In the genomic region with DNA sequence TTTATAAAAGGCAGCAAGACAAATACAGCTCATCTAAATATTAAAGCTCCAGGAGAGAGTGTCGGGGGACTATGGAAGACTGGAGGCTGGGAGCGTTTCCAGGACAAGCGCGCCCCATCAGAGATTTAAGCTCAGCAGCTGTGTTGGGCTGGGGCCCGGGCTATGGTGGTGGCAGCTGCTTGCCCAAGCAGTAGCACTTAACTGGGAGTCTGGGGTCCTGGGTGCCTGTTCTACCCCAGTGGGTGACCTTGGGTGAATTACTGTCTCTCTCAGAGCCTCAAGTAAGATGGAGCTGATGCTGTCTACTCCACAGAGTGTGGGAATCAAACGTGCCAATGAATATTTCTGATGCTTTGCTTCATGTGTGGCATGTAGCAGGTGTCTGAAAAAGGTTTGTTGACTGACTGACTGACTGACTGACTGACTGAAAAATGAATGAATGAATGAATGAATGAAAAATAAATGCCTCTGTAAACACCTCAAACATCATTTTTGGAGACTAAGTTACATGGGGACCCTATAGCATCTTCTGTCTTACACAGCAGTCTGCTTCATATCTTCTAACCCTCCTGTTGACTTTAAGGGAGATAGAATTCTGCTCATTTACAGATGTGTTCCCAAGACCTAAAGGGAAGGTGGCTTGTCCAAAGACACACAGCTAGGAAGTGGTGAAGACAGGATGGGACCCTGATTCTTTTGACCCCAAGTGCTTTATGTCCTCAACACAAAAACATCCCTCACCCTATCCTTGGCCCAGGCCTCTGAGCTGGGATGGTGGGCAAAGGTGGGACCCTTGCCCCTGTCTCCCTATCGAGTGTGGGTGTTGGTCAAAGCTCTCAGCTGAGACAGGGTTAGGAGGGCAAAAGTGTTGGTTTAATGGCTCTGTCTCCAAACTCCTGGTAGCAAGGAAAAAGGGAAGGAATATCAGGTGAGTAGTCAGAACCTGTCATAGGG, we compare ENCODE assay signal across 1 cellular context.
TF ChIP-seq lines count a peak whose summit lies in the region.

No MANE protein-coding gene starts in this region.

TF ChIP-seq in A549, 52 proteins besides CTCF, POLR2A, EP300 and RAD21:
- no peak for TF ChIP-seq PHF8 (IDR thresholded peaks at IDR 0.05; ENCODE audit: borderline replicate concordance, low read depth)
- TF ChIP-seq EHF (CRISPR knock-in tag; IDR thresholded peaks at IDR 0.05), result no peak
- TF ChIP-seq HOXA7 (CRISPR knock-in tag; IDR thresholded peaks at IDR 0.05), result no peak
- TF ChIP-seq MAX (IDR thresholded peaks at IDR 0.05), result no peak
- no peak for TF ChIP-seq CHD2 (IDR thresholded peaks at IDR 0.05; ENCODE audit: low read length, partially characterized antibody)
- TF ChIP-seq GATA3 (IDR thresholded peaks at IDR 0.05; ENCODE audit: borderline replicate concordance), result no peak
- no peak for TF ChIP-seq USF2 (IDR thresholded peaks at IDR 0.05)
- no peak for TF ChIP-seq KDM1A (IDR thresholded peaks at IDR 0.05; ENCODE audit: low read depth)
- no peak for TF ChIP-seq ELK1 (IDR thresholded peaks at IDR 0.05; ENCODE audit: low read depth, low read length)
- TF ChIP-seq NPAS2 (CRISPR knock-in tag; IDR thresholded peaks at IDR 0.05; ENCODE audit: borderline replicate concordance), result no peak
